Comparison of ENCODE assay signal across 12 cellular contexts in the genomic region with DNA sequence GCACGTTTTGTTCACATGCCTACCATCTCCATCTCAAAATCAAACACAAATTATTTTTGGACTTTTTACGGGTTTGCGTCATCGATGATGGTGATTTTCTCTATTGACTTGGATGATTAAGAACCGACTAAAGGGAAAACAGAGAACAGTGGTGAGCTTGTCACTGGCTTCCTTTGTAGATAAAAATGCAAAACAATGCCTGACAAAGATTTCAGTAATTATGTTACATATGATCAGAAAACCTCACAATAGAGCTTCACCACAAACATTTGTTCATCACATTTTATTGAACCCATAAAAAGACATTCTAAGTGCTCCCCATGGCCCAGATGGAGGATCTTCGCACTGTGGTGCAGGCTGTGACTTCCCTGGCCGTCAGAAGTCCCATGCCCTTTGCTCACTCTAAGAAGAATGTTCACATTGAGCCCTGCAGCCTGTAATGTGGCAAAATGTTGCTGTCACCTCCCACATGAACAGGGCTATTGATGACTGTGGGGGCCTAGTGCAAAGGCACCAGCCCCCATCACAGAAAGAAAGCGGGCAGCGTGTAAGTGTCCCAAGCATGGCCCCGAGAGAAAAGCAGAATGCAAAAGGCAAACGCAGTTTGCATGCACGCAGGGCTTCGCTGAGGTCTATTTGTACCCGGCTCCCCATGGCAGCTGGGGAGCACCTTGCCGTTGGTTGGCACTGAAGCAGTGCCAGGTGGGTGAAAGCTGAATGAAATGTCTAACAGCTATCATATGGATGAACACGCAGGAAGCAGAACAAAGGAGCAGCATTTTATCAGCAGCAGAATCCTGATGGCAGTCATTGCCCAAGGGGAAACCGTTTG.
DNase-seq lines count a peak whose midpoint lies in the region; FAIRE-seq and TF ChIP-seq lines count a peak whose summit lies in the region.
"Had no signal": no experiment of that assay in that cellular context is flagged by ENCODE, and none has a peak within 500 bp of the region (broad histone marks: within the 10 kb centered on the region; RNA-seq: fewer than 3 reads in every experiment).

No MANE protein-coding gene starts in this region.

- DNase-seq in COR-L47 (lab: John Stamatoyannopoulos, UW) (peak; percentile 79), NCI-H1436 treated with DMSO at 0.1 percent for 48 hours (lab: John Stamatoyannopoulos, UW) (peak; percentile 29), retina (peak; percentile 39), SJCRH30 (no peak), GM12892 (ENCODE audit: insufficient read length) (no peak), WERI-Rb-1 (no peak)
- DNase-seq in stimulated activated CD4-positive, alpha-beta T cell treated with anti-CD3 and anti-CD28 coated beads, Interleukin-12 subunit alpha, Interleukin-12 subunit beta, amount 100 ng/mL, for 4 hours: no peak
- DNase-seq: Calu3, cortex of kidney, kidney had no signal

- H3K36me3 ChIP-seq in SJCRH30 (no peaks in the 10 kb centered on the region), WERI-Rb-1 (no peaks in the 10 kb centered on the region)

- no peak for TF ChIP-seq POLR2A in GM12892 (IDR thresholded peaks at IDR 0.05; ENCODE audit: low read depth, low read length)

- TF ChIP-seq CTCF in WERI-Rb-1 (IDR thresholded peaks at IDR 0.05; ENCODE audit: low read depth, low read length): no peak

- H3K4me3 ChIP-seq in SJCRH30: no peak overlapping the region
- H3K4me3 ChIP-seq in WERI-Rb-1 (ENCODE audit: low read depth, low read length): no peak overlapping the region
- H3K4me3 ChIP-seq: GM12878 had no signal

- H3K9me3 ChIP-seq in SJCRH30 (replicated peaks) (no peaks in the 10 kb centered on the region), WERI-Rb-1 (ENCODE audit: severe bottlenecking) (no peaks in the 10 kb centered on the region)

- FAIRE-seq in GM12892 (lab: Jason Lieb, UNC): no peak
- FAIRE-seq: GM12878, kidney had no signal

- H3K27ac ChIP-seq in cingulate gyrus (ENCODE audit: low read depth, low read length) (peak overlapping the region; percentile 65), SJCRH30 (no peak overlapping the region), WERI-Rb-1 (no peak overlapping the region)

- no peaks in the 10 kb centered on the region for H3K4me1 ChIP-seq in SJCRH30

- no peaks in the 10 kb centered on the region for H3K27me3 ChIP-seq in SJCRH30
- H3K27me3 ChIP-seq in WERI-Rb-1 (ENCODE audit: insufficient read depth, low read depth, severe bottlenecking): no peaks in the 10 kb centered on the region

Comparison
In these comparisons a context has a peak if more than half of its experiments do, and no peak if none do; other contexts are left out.
1. DNase-seq: peak in COR-L47 (single experiment), NCI-H1436 treated with DMSO at 0.1 percent for 48 hours (single experiment) and retina (single experiment); none in SJCRH30 (0 of 2), GM12892 (single experiment), stimulated activated CD4-positive, alpha-beta T cell treated with anti-CD3 and anti-CD28 coated beads, Interleukin-12 subunit alpha, Interleukin-12 subunit beta, amount 100 ng/mL, for 4 hours (single experiment) and WERI-Rb-1 (single experiment).